Comparison of ENCODE assay signal across 8 cellular contexts in genomic region chr1:179025125-179025974, GRCh38. TPM values are rescaled to one million over a fixed set of nuclear protein-coding genes. Genes with fewer than 3 reads are reported as not detected.
A peak's percentile ranks its signal among the peaks of the same experiment; 100 is the strongest.
DNase-seq lines count a peak whose midpoint lies in the region; ATAC-seq, FAIRE-seq and TF ChIP-seq lines count a peak whose summit lies in the region.

Gene FAM20B, plus strand, starts transcription at chr1:179025894. Its CDS starts 17,954 bp downstream, at chr1:179043848.

- ATAC-seq in GM19043 (IDR thresholded peaks at IDR 0.05; ENCODE audit: low read depth, unreplicated experiment), result peak; percentile 73
- ATAC-seq in HG03378 (IDR thresholded peaks at IDR 0.05; ENCODE audit: unreplicated experiment), result peak; percentile 58
- ATAC-seq in activated CD4-positive, alpha-beta T cell treated with anti-CD3 and anti-CD28 coated beads for 36 hours, result peak; percentile 85

- H3K9me3 ChIP-seq in kidney (ENCODE audit: control insufficient read depth in 1 of 2, low read length in 2 of 2), result no peaks in the 10 kb centered on the region

- CTCF ChIA-PET in activated CD4-positive, alpha-beta T cell treated with anti-CD3 and anti-CD28 coated beads for 36 hours (lab: Charles Lee), result interaction anchor here (1.4 kb wide), 1 partner anchor 482 kb away, joined by 5 read pairs; no protein-coding TSS in a partner anchor

- no peak for FAIRE-seq in kidney (lab: Jason Lieb, UNC)

- no peaks in the 10 kb centered on the region for H3K4me1 ChIP-seq in kidney (ENCODE audit: control insufficient read depth in 1 of 2, insufficient read depth in 1 of 2, low read depth in 1 of 2, low read length in 2 of 2)

- peak within 1 kb of the TSS; percentile 94 for H3K4me3 ChIP-seq in kidney (ENCODE audit: low read length in 2 of 2)

- TF ChIP-seq CTCF in AG09319 (IDR thresholded peaks at IDR 0.05; ENCODE audit: low read depth, low read length) (no peak), kidney (IDR thresholded peaks at IDR 0.05; ENCODE audit: borderline replicate concordance, extremely low read depth, insufficient read depth) (no peak)

- no peaks in the 10 kb centered on the region for H3K27me3 Mint-ChIP-seq in activated CD4-positive, alpha-beta T cell treated with anti-CD3 and anti-CD28 coated beads for 36 hours

- intact Hi-C loops in activated CD4-positive, alpha-beta T cell treated with anti-CD3 and anti-CD28 coated beads for 36 hours (cut with DNase I, micrococcal nuclease), result loop anchor here (2.0 to 10.0 kb wide), 6 partner anchors 57 to 1129 kb away; partner anchors contain the start of genes CEP350 (in 1 of the 2), QSOX1 (in 1 of the 2), RALGPS2 (in 1 of the 2) and SOAT1 (in 1 of the 2)
- intact Hi-C loops in kidney (cut with DNase I), result no loop called here

- peak within 1 kb of the TSS; percentile 78 to 88 for H3K9ac ChIP-seq in kidney (ENCODE audit: low read length in 2 of 2)

- POLR2A ChIA-PET in activated CD4-positive, alpha-beta T cell treated with anti-CD3 and anti-CD28 coated beads for 36 hours (lab: Charles Lee), result no interaction called here

- DNase-seq in AG09319 (ENCODE audit: extremely low read depth, low read depth) (peak; percentile 77), NCI-H510A (lab: John Stamatoyannopoulos, UW) (peak; percentile 91), cerebellum (ENCODE audit: low spot score) (peak; percentile 95), kidney (peak; percentile 98)
- peak; percentile 93 for DNase-seq in activated CD4-positive, alpha-beta T cell treated with anti-CD3 and anti-CD28 coated beads for 36 hours
- DNase-seq in stimulated activated CD4-positive, alpha-beta T cell treated with anti-CD3 and anti-CD28 coated beads, Interleukin-12 subunit alpha, Interleukin-12 subunit beta, amount 100 ng/mL, for 48 hours (ENCODE audit: low read depth in 2 of 3, low spot score in 1 of 3), result peak; percentile 74 to 89 (median 82)

- H3K36me3 Mint-ChIP-seq in activated CD4-positive, alpha-beta T cell treated with anti-CD3 and anti-CD28 coated beads for 36 hours (ENCODE audit: low read depth), result no peaks in the 10 kb centered on the region

- peak within 1 kb of the TSS; percentile 84 to 86 for H3K27ac ChIP-seq in kidney (ENCODE audit: low read depth in 2 of 2, low read length in 2 of 2)

- no peaks in the 10 kb centered on the region for H3K36me3 ChIP-seq in kidney (ENCODE audit: control insufficient read depth in 1 of 2, insufficient read depth in 2 of 2, low read length in 2 of 2)

- H3K4me3 Mint-ChIP-seq in activated CD4-positive, alpha-beta T cell treated with anti-CD3 and anti-CD28 coated beads for 36 hours, result peak within 1 kb of the TSS; percentile 87

- peak within 1 kb of the TSS; percentile 87 for H3K27ac Mint-ChIP-seq in activated CD4-positive, alpha-beta T cell treated with anti-CD3 and anti-CD28 coated beads for 36 hours

- H3K4me1 Mint-ChIP-seq in activated CD4-positive, alpha-beta T cell treated with anti-CD3 and anti-CD28 coated beads for 36 hours, result peaks cover 39% of the 10 kb centered on the region

- no peaks in the 10 kb centered on the region for H3K9me3 Mint-ChIP-seq in activated CD4-positive, alpha-beta T cell treated with anti-CD3 and anti-CD28 coated beads for 36 hours (ENCODE audit: low read depth)

RNA-seq across cellular contexts. Expression of gene FAM20B, which starts in this region (rescaled TPM):
- total RNA-seq in activated CD4-positive, alpha-beta T cell treated with anti-CD3 and anti-CD28 coated beads for 36 hours, result 10 to 100 TPM; 21.7 to 35.8 TPM
- total RNA-seq in cerebellum, result 34.8 TPM
- 50.2 TPM for total RNA-seq in kidney
- 17.0 TPM for polyA plus RNA-seq in kidney (ENCODE audit: insufficient read depth, low read depth, low replicate concordance)

Comparison
In these comparisons a context has a peak if more than half of its experiments do, and no peak if none do; other contexts are left out.
1. Peak in every context shown above with its lines: DNase-seq, ATAC-seq, H3K4me3 ChIP-seq and H3K27ac ChIP-seq.